Comparison of ENCODE assay signal across 9 cellular contexts in genomic region chr2:64857581-64858471, GRCh38.
DNase-seq lines count a peak whose midpoint lies in the region; ATAC-seq and TF ChIP-seq lines count a peak whose summit lies in the region.
"Had no signal": no experiment of that assay in that cellular context is flagged by ENCODE, and none has a peak within 500 bp of the region (broad histone marks: within the 10 kb centered on the region; RNA-seq: fewer than 3 reads in every experiment).

No MANE protein-coding gene starts in this region.

- CTCF ChIA-PET in AG04450 (lab: Charles Lee) = interaction anchor here (0.6 to 4.9 kb wide), 8 partner anchors 9 to 549 kb away, joined by 3 to 27 read pairs (median 6); partner anchors contain the start of gene SERTAD2

- TF ChIP-seq CTCF in AG04450 (IDR thresholded peaks at IDR 0.05; ENCODE audit: low read depth, low read length) = 0 out of 2 replicates have a peak, but pooled peaks have one; percentile 6
- TF ChIP-seq CTCF in fibroblast of lung (conservative IDR thresholded peaks at IDR 0.05 in 1 of 2, IDR thresholded peaks at IDR 0.05 in 1 of 2; ENCODE audit: low read depth in 1 of 2, low read length in 2 of 2) = no peak
- TF ChIP-seq CTCF in nephron progenitor cell (IDR thresholded peaks at IDR 0.05) = no peak

- H3K79me2 ChIP-seq in fibroblast of lung (ENCODE audit: control insufficient read depth, insufficient read depth, low read length) = no peaks in the 10 kb centered on the region

- H3K27ac ChIP-seq in AG04450 (ENCODE audit: low read depth, low read length) = peak overlapping the region; percentile 39
- peak overlapping the region; percentile 78 for H3K27ac ChIP-seq in fibroblast of lung (ENCODE audit: insufficient read depth, low read length)

- H3K27me3 ChIP-seq in AG04450 (ENCODE audit: control insufficient read depth, insufficient read depth, low read length) (peaks cover 5% of the 10 kb centered on the region), NT2/D1 (ENCODE audit: insufficient read depth, insufficient read length) (no peaks in the 10 kb centered on the region), fibroblast of lung (ENCODE audit: control insufficient read depth, insufficient read depth, low read length) (no peaks in the 10 kb centered on the region)

- POLR2A ChIA-PET in AG04450 (lab: Yijun Ruan, JAX) = interaction anchor here (0.5 to 3.3 kb wide), 2 partner anchors 107 to 207 kb away, joined by 4 to 23 read pairs; no protein-coding TSS in a partner anchor

- H3K9me3 Mint-ChIP-seq in nephron progenitor cell = no peaks in the 10 kb centered on the region
- H3K9me3 Mint-ChIP-seq: T-cell had no signal

- H3K27ac Mint-ChIP-seq in nephron progenitor cell = peak overlapping the region; percentile 77
- H3K27ac Mint-ChIP-seq: T-cell had no signal

- peak overlapping the region; percentile 30 for H2AFZ ChIP-seq in fibroblast of lung (ENCODE audit: low read length)

- H3K4me1 Mint-ChIP-seq in nephron progenitor cell = peaks cover 49% of the 10 kb centered on the region

- ATAC-seq in left lobe of liver (no peak), HG03354 (IDR thresholded peaks at IDR 0.05; ENCODE audit: poor library complexity, severe bottlenecking, unreplicated experiment) (no peak)
- ATAC-seq: T-cell had no signal

- H3K9me3 ChIP-seq in AG04450 (ENCODE audit: control insufficient read depth, insufficient read depth, low read length) = peaks cover 10% of the 10 kb centered on the region
- peaks cover 5% of the 10 kb centered on the region; the same call in 1 of the 2 replicates for H3K9me3 ChIP-seq in NT2/D1 (ENCODE audit: insufficient read depth, low read length)
- no peaks in the 10 kb centered on the region for H3K9me3 ChIP-seq in fibroblast of lung (ENCODE audit: control insufficient read depth, insufficient read depth, low read depth, low read length)

- peak overlapping the region; percentile 62 for H3K4me3 Mint-ChIP-seq in nephron progenitor cell

- no peaks in the 10 kb centered on the region for H3K36me3 Mint-ChIP-seq in nephron progenitor cell (ENCODE audit: low read depth)
- H3K36me3 Mint-ChIP-seq: T-cell had no signal

- DNase-seq in AG04450 (ENCODE audit: low read depth, low spot score) = no peak
- DNase-seq in NT2/D1 (ENCODE audit: low read depth, low spot score) = no peak
- peak; percentile 85 to 90 for DNase-seq in fibroblast of lung (ENCODE audit: low read depth in 2 of 2)
- peak; percentile 34 for DNase-seq in nephron progenitor cell
- DNase-seq in left lobe of liver (ENCODE audit: low spot score) = no peak
- DNase-seq in cortex of kidney (lab: John Stamatoyannopoulos, UW) = no peak
- no peak for DNase-seq in stimulated activated CD4-positive, alpha-beta T cell treated with anti-CD3 and anti-CD28 coated beads, Interleukin-15, amount 100 ng/mL, for 24 hours
- DNase-seq: T-cell had no signal

- H3K4me1 ChIP-seq in NT2/D1 (ENCODE audit: insufficient read depth, insufficient read length) (peaks cover 14% of the 10 kb centered on the region), fibroblast of lung (ENCODE audit: control insufficient read depth, extremely low read depth, insufficient read depth, low read length) (peaks cover 27% of the 10 kb centered on the region)

- H3K4me2 ChIP-seq in fibroblast of lung (ENCODE audit: extremely low read depth, insufficient read depth, low read length) = no peak overlapping the region

- H4K20me1 ChIP-seq in fibroblast of lung (ENCODE audit: control insufficient read depth, extremely low read depth, insufficient read depth, low read length) = no peaks in the 10 kb centered on the region

- H3K4me3 ChIP-seq in AG04450 (ENCODE audit: low read depth, low read length) = no peak overlapping the region
- no peak overlapping the region for H3K4me3 ChIP-seq in NT2/D1 (ENCODE audit: insufficient read length, low read depth)
- H3K4me3 ChIP-seq in fibroblast of lung (replicated peaks in 1 of 4; ENCODE audit: control extremely low read depth in 1 of 4, insufficient read depth in 1 of 4, low read depth in 3 of 4, low read length in 4 of 4) = no peak overlapping the region

- H3K36me3 ChIP-seq in NT2/D1 (ENCODE audit: insufficient read depth, insufficient read length, low read length) = no peaks in the 10 kb centered on the region
- H3K36me3 ChIP-seq in fibroblast of lung (ENCODE audit: control insufficient read depth, insufficient read depth, low read length) = no peaks in the 10 kb centered on the region

- no peaks in the 10 kb centered on the region for H3K27me3 Mint-ChIP-seq in nephron progenitor cell (ENCODE audit: low read depth, poor library complexity)

- H3K9ac ChIP-seq in NT2/D1 (ENCODE audit: insufficient read length, low read depth) (peak overlapping the region; percentile 52), fibroblast of lung (ENCODE audit: insufficient read depth, low read length) (no peak overlapping the region)

Comparison
In these comparisons a context has a peak if more than half of its experiments do, and no peak if none do; other contexts are left out.
1. DNase-seq: peak in fibroblast of lung (2 of 2) and nephron progenitor cell (single experiment); none in AG04450 (single experiment), NT2/D1 (single experiment), left lobe of liver (single experiment), cortex of kidney (single experiment) and stimulated activated CD4-positive, alpha-beta T cell treated with anti-CD3 and anti-CD28 coated beads, Interleukin-15, amount 100 ng/mL, for 24 hours (single experiment).